Comparison of ENCODE assay signal across 25 cellular contexts in genomic region chr2:28828382-28828781, GRCh38. TPM values are rescaled to one million over a fixed set of nuclear protein-coding genes. Genes with fewer than 3 reads are reported as not detected.
DNase-seq lines count a peak whose midpoint lies in the region; ATAC-seq and TF ChIP-seq lines count a peak whose summit lies in the region.
"Had no signal": no experiment of that assay in that cellular context is flagged by ENCODE, and none has a peak within 500 bp of the region (broad histone marks: within the 10 kb centered on the region; RNA-seq: fewer than 3 reads in every experiment).

No MANE protein-coding gene starts in this region.

- no peaks in the 10 kb centered on the region for H3K36me3 Mint-ChIP-seq in activated CD8-positive, alpha-beta T cell treated with anti-CD3 and anti-CD28 coated beads for 36 hours (ENCODE audit: low read depth)
- no peaks in the 10 kb centered on the region for H3K36me3 Mint-ChIP-seq in activated CD8-positive, alpha-beta T cell treated with anti-CD3 and anti-CD28 coated beads, Interleukin-2, amount 10 ng/mL, durations not matched to agents 7 days and 5 days (ENCODE audit: low read depth)
- H3K36me3 Mint-ChIP-seq: brain, mesothelial cell of epicardium had no signal

- H3K27me3 Mint-ChIP-seq in activated CD8-positive, alpha-beta T cell treated with anti-CD3 and anti-CD28 coated beads for 36 hours = no peaks in the 10 kb centered on the region
- no peaks in the 10 kb centered on the region for H3K27me3 Mint-ChIP-seq in activated CD8-positive, alpha-beta T cell treated with anti-CD3 and anti-CD28 coated beads, Interleukin-2, amount 10 ng/mL, durations not matched to agents 7 days and 5 days (ENCODE audit: low read depth)
- H3K27me3 Mint-ChIP-seq: brain had no signal

- H3K4me1 Mint-ChIP-seq in activated CD8-positive, alpha-beta T cell treated with anti-CD3 and anti-CD28 coated beads for 36 hours (ENCODE audit: low read depth) = peaks cover 6% of the 10 kb centered on the region
- H3K4me1 Mint-ChIP-seq in activated CD8-positive, alpha-beta T cell treated with anti-CD3 and anti-CD28 coated beads, Interleukin-2, amount 10 ng/mL, durations not matched to agents 7 days and 5 days (ENCODE audit: low read depth) = no peaks in the 10 kb centered on the region
- H3K4me1 Mint-ChIP-seq: brain, H9, mesothelial cell of epicardium had no signal

- no peak overlapping the region for H3K27ac Mint-ChIP-seq in activated CD8-positive, alpha-beta T cell treated with anti-CD3 and anti-CD28 coated beads for 36 hours
- H3K27ac Mint-ChIP-seq in activated CD8-positive, alpha-beta T cell treated with anti-CD3 and anti-CD28 coated beads, Interleukin-2, amount 10 ng/mL, durations not matched to agents 7 days and 5 days = no peak overlapping the region
- H3K27ac Mint-ChIP-seq: activated CD4-positive, alpha-beta T cell treated with anti-CD3 and anti-CD28 coated beads, Interleukin-2, amount 10 ng/mL, durations not matched to agents 7 days and 5 days; brain; H9; mesothelial cell of epicardium; naive thymus-derived CD4-positive, alpha-beta T cell; T-helper 2 cell treated with Interferon-gamma antibody and Interleukin-4, amounts not matched to agents 5 μg/mL and 100 μg/mL, for 36 hours had no signal

- TF ChIP-seq CTCF in activated CD8-positive, alpha-beta T cell treated with anti-CD3 and anti-CD28 coated beads for 36 hours (IDR thresholded peaks at IDR 0.05) = no peak

- intact Hi-C loops in activated CD8-positive, alpha-beta T cell treated with anti-CD3 and anti-CD28 coated beads for 36 hours (cut with micrococcal nuclease) = no loop called here
- intact Hi-C loops in left colon (cut with DNase I, micrococcal nuclease) = no loop called here

- POLR2A ChIA-PET in activated CD8-positive, alpha-beta T cell treated with anti-CD3 and anti-CD28 coated beads for 36 hours (lab: Charles Lee) = no interaction called here
- POLR2A ChIA-PET in activated CD8-positive, alpha-beta T cell treated with anti-CD3 and anti-CD28 coated beads, Interleukin-2, amount 10 ng/mL, durations not matched to agents 7 days and 5 days (lab: Charles Lee) = no interaction called here

- no peaks in the 10 kb centered on the region for H3K9me3 Mint-ChIP-seq in activated CD8-positive, alpha-beta T cell treated with anti-CD3 and anti-CD28 coated beads for 36 hours
- no peaks in the 10 kb centered on the region for H3K9me3 Mint-ChIP-seq in activated CD8-positive, alpha-beta T cell treated with anti-CD3 and anti-CD28 coated beads, Interleukin-2, amount 10 ng/mL, durations not matched to agents 7 days and 5 days (ENCODE audit: insufficient read depth)
- H3K9me3 Mint-ChIP-seq: activated CD4-positive, alpha-beta T cell treated with anti-CD3 and anti-CD28 coated beads, Interleukin-2, amount 10 ng/mL, durations not matched to agents 7 days and 5 days; brain; H9; mesothelial cell of epicardium; naive thymus-derived CD4-positive, alpha-beta T cell; T-helper 2 cell treated with Interferon-gamma antibody and Interleukin-4, amounts not matched to agents 5 μg/mL and 100 μg/mL, for 36 hours had no signal

- H3K4me3 Mint-ChIP-seq in activated CD8-positive, alpha-beta T cell treated with anti-CD3 and anti-CD28 coated beads for 36 hours = no peak overlapping the region
- H3K4me3 Mint-ChIP-seq in activated CD8-positive, alpha-beta T cell treated with anti-CD3 and anti-CD28 coated beads, Interleukin-2, amount 10 ng/mL, durations not matched to agents 7 days and 5 days = no peak overlapping the region
- H3K4me3 Mint-ChIP-seq: activated CD4-positive, alpha-beta T cell treated with anti-CD3 and anti-CD28 coated beads, Interleukin-2, amount 10 ng/mL, durations not matched to agents 7 days and 5 days; brain; H9; mesothelial cell of epicardium; naive thymus-derived CD4-positive, alpha-beta T cell; T-helper 2 cell treated with Interferon-gamma antibody and Interleukin-4, amounts not matched to agents 5 μg/mL and 100 μg/mL, for 36 hours had no signal

- CTCF ChIA-PET in activated CD8-positive, alpha-beta T cell treated with anti-CD3 and anti-CD28 coated beads for 36 hours (lab: Charles Lee) = interaction anchor here (1.6 kb wide), 1 partner anchor 29 kb away, joined by 3 read pairs; no protein-coding TSS in a partner anchor
- CTCF ChIA-PET in activated CD8-positive, alpha-beta T cell treated with anti-CD3 and anti-CD28 coated beads, Interleukin-2, amount 10 ng/mL, durations not matched to agents 7 days and 5 days (lab: Charles Lee) = no interaction called here

- peak; percentile 30 for ATAC-seq in activated CD8-positive, alpha-beta T cell treated with anti-CD3 and anti-CD28 coated beads for 36 hours
- ATAC-seq in activated CD8-positive, alpha-beta T cell treated with anti-CD3 and anti-CD28 coated beads, Interleukin-2, amount 10 ng/mL, durations not matched to agents 7 days and 5 days = no peak
- ATAC-seq in left colon = no peak
- ATAC-seq: heart right ventricle; naive thymus-derived CD4-positive, alpha-beta T cell had no signal

- DNase-seq in activated CD8-positive, alpha-beta T cell treated with anti-CD3 and anti-CD28 coated beads for 36 hours = no peak
- no peak for DNase-seq in activated CD8-positive, alpha-beta T cell treated with anti-CD3 and anti-CD28 coated beads, Interleukin-2, amount 10 ng/mL, durations not matched to agents 7 days and 5 days
- DNase-seq in HT1080 (ENCODE audit: low read depth) (peak; percentile 9), astrocyte of the hippocampus (ENCODE audit: low read depth, low spot score) (peak; percentile 24), iris pigment epithelial cell (ENCODE audit: low read depth) (peak; percentile 39), left colon (no peak), NCI-H82 treated with DMSO at 0.1 percent for 48 hours (lab: John Stamatoyannopoulos, UW; ENCODE audit: unreplicated experiment) (no peak), NCI-H2029 treated with DMSO at 0.1 percent for 48 hours (lab: John Stamatoyannopoulos, UW) (no peak)
- DNase-seq: activated CD4-positive, alpha-beta T cell treated with anti-CD3 and anti-CD28 coated beads, Interleukin-2, amount 10 ng/mL, durations not matched to agents 7 days and 5 days; activated effector memory CD4-positive, alpha-beta T cell treated with anti-CD3 and anti-CD28 coated beads, Interleukin-2, amount 50 U/mL, for 16 hours; BE2C; cortex of kidney; DMS153; H9; heart right ventricle; left ventricle myocardium inferior; naive thymus-derived CD4-positive, alpha-beta T cell; NCI-H1105 treated with DMSO at 0.1 percent for 48 hours; NCI-H2081; NCI-H345; NCI-H748 treated with DMSO at 0.1 percent for 48 hours; nucleus accumbens had no signal

RNA-seq across cellular contexts. Expression of gene SPDYA, which starts 17.7 kb away (rescaled TPM):
- total RNA-seq in activated CD8-positive, alpha-beta T cell treated with anti-CD3 and anti-CD28 coated beads for 36 hours = 1 to 10 TPM; 1.3 to 1.4 TPM
- 1 to 10 TPM; 1.2 TPM for total RNA-seq in activated CD8-positive, alpha-beta T cell treated with anti-CD3 and anti-CD28 coated beads, Interleukin-2, amount 10 ng/mL, durations not matched to agents 7 days and 5 days
- 0.19 and 0.33 TPM in 2 replicates for total RNA-seq in HT1080 (2014; rRNA removed; shearing (Covaris generic))
- polyA plus RNA-seq in HT1080 (2015; cell fraction: cytosol; rRNA removed) = 0.05 TPM in 1 of 2 replicates, not detected in the other
- polyA plus RNA-seq in HT1080 (2015; cell fraction: nucleus; rRNA removed) = 0.19 and 0.36 TPM in 2 replicates
- total RNA-seq in left colon = 1 to 10 TPM; 1.5 to 1.6 TPM
- polyA plus RNA-seq: naive thymus-derived CD4-positive, alpha-beta T cell had no signal

RNA-seq across cellular contexts. Expression of gene TRMT61B, which starts 41.7 kb away (rescaled TPM):
- 10 to 100 TPM; 14.5 to 19.3 TPM for total RNA-seq in activated CD8-positive, alpha-beta T cell treated with anti-CD3 and anti-CD28 coated beads for 36 hours
- total RNA-seq in activated CD8-positive, alpha-beta T cell treated with anti-CD3 and anti-CD28 coated beads, Interleukin-2, amount 10 ng/mL, durations not matched to agents 7 days and 5 days = 10 to 100 TPM; 15.1 to 15.5 TPM
- total RNA-seq in HT1080 (2014; rRNA removed; shearing (Covaris generic)) = 16.3 and 21.3 TPM in 2 replicates
- polyA plus RNA-seq in HT1080 (2015; cell fraction: cytosol; rRNA removed) = 11.4 and 13.2 TPM in 2 replicates
- polyA plus RNA-seq in HT1080 (2015; cell fraction: nucleus; rRNA removed) = 12.7 and 16.0 TPM in 2 replicates
- total RNA-seq in left colon = 10 to 100 TPM in 1 of 2 donors, 1 to 10 TPM in 1; 8.3 to 12.1 TPM

Comparison
In these comparisons a context has a peak if more than half of its experiments do, and no peak if none do; other contexts are left out.
1. DNase-seq: peak in HT1080 (single experiment), astrocyte of the hippocampus (single experiment) and iris pigment epithelial cell (single experiment); none in activated CD8-positive, alpha-beta T cell treated with anti-CD3 and anti-CD28 coated beads for 36 hours (single experiment), activated CD8-positive, alpha-beta T cell treated with anti-CD3 and anti-CD28 coated beads, Interleukin-2, amount 10 ng/mL, durations not matched to agents 7 days and 5 days (single experiment), left colon (0 of 2), NCI-H82 treated with DMSO at 0.1 percent for 48 hours (single experiment) and NCI-H2029 treated with DMSO at 0.1 percent for 48 hours (single experiment).